Comparison of ENCODE assay signal across 8 cellular contexts in the genomic region with DNA sequence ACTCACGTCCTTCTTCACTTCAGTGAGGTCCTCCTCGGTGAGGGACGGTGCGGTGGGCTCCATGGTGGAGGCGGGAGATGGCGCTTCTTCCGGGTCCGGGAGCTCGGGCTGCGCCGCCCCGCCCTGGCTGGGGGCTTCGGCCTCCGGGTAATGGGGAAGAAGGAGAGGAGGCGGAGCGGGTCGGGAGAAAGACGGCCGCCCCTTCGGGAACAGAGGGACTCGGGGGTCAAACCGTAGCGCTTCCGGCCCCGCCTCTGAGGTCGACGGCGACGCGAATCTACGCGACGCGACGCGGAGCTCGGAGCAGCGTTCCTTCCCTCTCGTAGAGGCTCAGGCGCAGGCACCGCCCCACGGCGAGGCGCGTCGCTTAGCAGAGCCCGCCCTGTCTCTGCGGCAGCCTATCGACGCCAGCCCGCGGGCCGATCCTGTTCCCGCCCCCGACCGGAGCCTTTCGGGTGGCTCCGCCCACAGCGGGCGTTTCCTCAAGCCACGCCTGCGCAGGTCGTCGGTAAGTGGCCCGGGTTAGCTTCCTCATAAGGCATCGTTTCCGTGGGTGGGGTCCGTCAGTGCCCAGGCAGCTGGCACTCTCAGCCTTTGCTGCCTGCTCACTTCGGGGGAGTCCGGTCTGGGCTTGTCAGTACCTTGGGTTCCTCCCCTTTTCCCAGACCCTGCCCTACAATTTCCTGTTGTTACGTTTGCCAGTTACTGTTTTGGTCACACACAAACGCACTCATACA. TPM values are rescaled to one million over a fixed set of nuclear protein-coding genes. Genes with fewer than 3 reads are reported as not detected.
DNase-seq lines count a peak whose midpoint lies in the region; ATAC-seq and TF ChIP-seq lines count a peak whose summit lies in the region.

A gene (minus strand): TSS at position 343 of the 737 bp plus-strand sequence. CDS start 280 bp downstream, at position 63.

- peak; percentile 86 to 95 for DNase-seq in NCI-H187 (lab: John Stamatoyannopoulos, UW)
- DNase-seq in T-helper 2 cell: peak; percentile 95 to 99 (median 96)
- DNase-seq in left ventricle myocardium inferior: peak; percentile 99
- DNase-seq in progenitor cell of endocrine pancreas (ENCODE audit: low spot score, unreplicated experiment): peak; percentile 94
- DNase-seq in ureter (ENCODE audit: low spot score): peak; percentile 98

- H3K36me3 Mint-ChIP-seq in progenitor cell of endocrine pancreas (ENCODE audit: insufficient read depth): peaks cover 6% of the 10 kb centered on the region

- H3K4me3 Mint-ChIP-seq in progenitor cell of endocrine pancreas (ENCODE audit: low read depth): peak within 1 kb of the TSS; percentile 86

- no peaks in the 10 kb centered on the region for H3K9me3 ChIP-seq in left ventricle myocardium inferior (replicated peaks)

- ATAC-seq in GM18498 (IDR thresholded peaks at IDR 0.05; ENCODE audit: unreplicated experiment) (peak; percentile 97), HG02938 (IDR thresholded peaks at IDR 0.05; ENCODE audit: unreplicated experiment) (peak; percentile 94)

- H3K27ac Mint-ChIP-seq in progenitor cell of endocrine pancreas: peak within 1 kb of the TSS; percentile 91

- H3K27me3 Mint-ChIP-seq in progenitor cell of endocrine pancreas: no peaks in the 10 kb centered on the region

- TF ChIP-seq CTCF in left ventricle myocardium inferior (IDR thresholded peaks at IDR 0.05; ENCODE audit: borderline replicate concordance) (no peak), progenitor cell of endocrine pancreas (IDR thresholded peaks at IDR 0.05; ENCODE audit: unreplicated experiment) (no peak)

- peaks cover 59% of the 10 kb centered on the region for H3K4me1 ChIP-seq in left ventricle myocardium inferior

- no peaks in the 10 kb centered on the region for H3K9me3 Mint-ChIP-seq in progenitor cell of endocrine pancreas (ENCODE audit: low read depth)

- H3K4me3 ChIP-seq in left ventricle myocardium inferior: peak within 1 kb of the TSS; percentile 78

- intact Hi-C loops in left ventricle myocardium inferior (cut with micrococcal nuclease): no loop called here

- H3K27ac ChIP-seq in angular gyrus (ENCODE audit: low read depth, low read length): peak within 1 kb of the TSS; percentile 74
- H3K27ac ChIP-seq in left ventricle myocardium inferior (replicated peaks): peak within 1 kb of the TSS; percentile 93

- peaks cover 19% of the 10 kb centered on the region for H3K4me1 Mint-ChIP-seq in progenitor cell of endocrine pancreas (ENCODE audit: low read depth)

- peaks cover 11% of the 10 kb centered on the region for H3K36me3 ChIP-seq in left ventricle myocardium inferior

- H3K27me3 ChIP-seq in left ventricle myocardium inferior (ENCODE audit: low read depth): no peaks in the 10 kb centered on the region

RNA-seq across cellular contexts. Expression of the gene that starts here (rescaled TPM):
- total RNA-seq in left ventricle myocardium inferior (7.8 TPM), progenitor cell of endocrine pancreas (19.9 and 20.9 TPM in 2 replicates), ureter (34.9 TPM)

Comparison
In these comparisons a context has a peak if more than half of its experiments do, and no peak if none do; other contexts are left out.
1. Peak in every context shown above with its lines: DNase-seq, ATAC-seq, H3K4me3 ChIP-seq and H3K27ac ChIP-seq.